In the genomic region with DNA sequence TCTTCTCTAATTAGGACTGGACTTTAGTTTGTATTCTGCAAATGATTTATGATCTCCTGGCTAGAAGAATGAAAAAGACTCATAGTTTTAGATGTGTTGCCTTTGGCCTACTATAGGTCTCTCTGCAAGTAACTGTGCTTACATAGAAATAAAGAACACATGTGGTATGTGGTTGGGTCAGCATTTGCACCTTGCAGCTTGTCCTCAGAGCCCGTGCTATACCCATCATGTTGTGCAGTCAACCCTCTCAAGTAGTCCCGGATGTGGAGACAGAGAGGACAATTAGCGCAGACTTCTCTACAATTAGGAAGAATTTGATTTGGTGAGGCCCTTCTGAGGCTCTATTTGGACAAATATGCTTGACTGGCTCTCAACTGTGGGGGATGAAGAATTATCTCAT, we compare ENCODE assay signal across 16 cellular contexts.
DNase-seq lines count a peak whose midpoint lies in the region; ATAC-seq and TF ChIP-seq lines count a peak whose summit lies in the region.
"Had no signal": no experiment of that assay in that cellular context is flagged by ENCODE, and none has a peak within 500 bp of the region (broad histone marks: within the 10 kb centered on the region; RNA-seq: fewer than 3 reads in every experiment).

No MANE protein-coding gene starts in this region.

- H3K27ac Mint-ChIP-seq in activated CD4-positive, alpha-beta T cell treated with anti-CD3 and anti-CD28 coated beads, Interleukin-2, amount 10 ng/mL, durations not matched to agents 24 days and 14 days: no peak overlapping the region
- H3K27ac Mint-ChIP-seq in activated CD4-positive, alpha-beta T cell treated with anti-CD3 and anti-CD28 coated beads, Interleukin-2, amount 10 ng/mL, durations not matched to agents 7 days and 5 days: no peak overlapping the region
- peak overlapping the region; percentile 16 to 46 for H3K27ac Mint-ChIP-seq in effector memory CD8-positive, alpha-beta T cell
- peak overlapping the region; percentile 66 to 75 for H3K27ac Mint-ChIP-seq in natural killer cell treated with Interleukin-12 subunit alpha and Interleukin-12 subunit beta and Interleukin-15 and Interleukin-18, amount 100 ng/mL, for 72 hours
- no peak overlapping the region for H3K27ac Mint-ChIP-seq in osteocyte (ENCODE audit: unreplicated experiment)
- H3K27ac Mint-ChIP-seq: B cell, HFFc6 had no signal

- no peaks in the 10 kb centered on the region for H3K27me3 Mint-ChIP-seq in activated CD4-positive, alpha-beta T cell treated with anti-CD3 and anti-CD28 coated beads, Interleukin-2, amount 10 ng/mL, durations not matched to agents 24 days and 14 days
- no peaks in the 10 kb centered on the region for H3K27me3 Mint-ChIP-seq in activated CD4-positive, alpha-beta T cell treated with anti-CD3 and anti-CD28 coated beads, Interleukin-2, amount 10 ng/mL, durations not matched to agents 7 days and 5 days
- no peaks in the 10 kb centered on the region for H3K27me3 Mint-ChIP-seq in effector memory CD8-positive, alpha-beta T cell
- no peaks in the 10 kb centered on the region for H3K27me3 Mint-ChIP-seq in natural killer cell treated with Interleukin-12 subunit alpha and Interleukin-12 subunit beta and Interleukin-15 and Interleukin-18, amount 100 ng/mL, for 72 hours
- no peaks in the 10 kb centered on the region for H3K27me3 Mint-ChIP-seq in osteocyte (ENCODE audit: unreplicated experiment)
- H3K27me3 Mint-ChIP-seq: B cell; CD4-positive, alpha-beta memory T cell had no signal

- no peak overlapping the region for H3K4me3 Mint-ChIP-seq in activated CD4-positive, alpha-beta T cell treated with anti-CD3 and anti-CD28 coated beads, Interleukin-2, amount 10 ng/mL, durations not matched to agents 24 days and 14 days
- no peak overlapping the region for H3K4me3 Mint-ChIP-seq in activated CD4-positive, alpha-beta T cell treated with anti-CD3 and anti-CD28 coated beads, Interleukin-2, amount 10 ng/mL, durations not matched to agents 7 days and 5 days
- no peak overlapping the region for H3K4me3 Mint-ChIP-seq in effector memory CD8-positive, alpha-beta T cell
- peak overlapping the region; percentile 60 for H3K4me3 Mint-ChIP-seq in natural killer cell treated with Interleukin-12 subunit alpha and Interleukin-12 subunit beta and Interleukin-15 and Interleukin-18, amount 100 ng/mL, for 72 hours
- no peak overlapping the region for H3K4me3 Mint-ChIP-seq in osteocyte (ENCODE audit: unreplicated experiment)
- H3K4me3 Mint-ChIP-seq: B cell, HFFc6 had no signal

- DNase-seq in activated CD4-positive, alpha-beta T cell treated with anti-CD3 and anti-CD28 coated beads, Interleukin-2, amount 10 ng/mL, durations not matched to agents 24 days and 14 days: peak; percentile 45
- DNase-seq in activated CD4-positive, alpha-beta T cell treated with anti-CD3 and anti-CD28 coated beads, Interleukin-2, amount 10 ng/mL, durations not matched to agents 7 days and 5 days: no peak
- no peak for DNase-seq in effector memory CD8-positive, alpha-beta T cell
- DNase-seq in natural killer cell treated with Interleukin-12 subunit alpha and Interleukin-12 subunit beta and Interleukin-15 and Interleukin-18, amount 100 ng/mL, for 72 hours (ENCODE audit: low spot score): no peak
- no peak for DNase-seq in prostate gland (ENCODE audit: low spot score)
- DNase-seq in osteocyte (ENCODE audit: extremely low spot score, unreplicated experiment): no peak
- DNase-seq in stimulated activated CD4-positive, alpha-beta T cell treated with anti-CD3 and anti-CD28 coated beads, Interleukin-4, amount 100 ng/mL, for 1 hour: no peak
- DNase-seq: ACHN; C1 segment of cervical spinal cord; CD4-positive, alpha-beta memory T cell; COR-L47; DMS153; HCEC 1CT; HFFc6 had no signal

- H3K27me3 ChIP-seq in prostate gland (replicated peaks; ENCODE audit: insufficient read depth): no peaks in the 10 kb centered on the region

- no peaks in the 10 kb centered on the region for H3K9me3 ChIP-seq in prostate gland

- 98% methylated on average over 3 of the region's 3 CpGs for WGBS in prostate gland

- H3K27ac ChIP-seq in prostate gland: no peak overlapping the region
- H3K27ac ChIP-seq: HL-60 had no signal

- peaks cover 15% of the 10 kb centered on the region for H3K4me1 Mint-ChIP-seq in activated CD4-positive, alpha-beta T cell treated with anti-CD3 and anti-CD28 coated beads, Interleukin-2, amount 10 ng/mL, durations not matched to agents 24 days and 14 days
- H3K4me1 Mint-ChIP-seq in activated CD4-positive, alpha-beta T cell treated with anti-CD3 and anti-CD28 coated beads, Interleukin-2, amount 10 ng/mL, durations not matched to agents 7 days and 5 days: peaks cover 16% of the 10 kb centered on the region
- peaks cover 13 to 22% of the 10 kb centered on the region in 2 donors for H3K4me1 Mint-ChIP-seq in effector memory CD8-positive, alpha-beta T cell (ENCODE audit: low read depth in 2 of 2)
- peaks cover 27 to 36% of the 10 kb centered on the region in 2 donors for H3K4me1 Mint-ChIP-seq in natural killer cell treated with Interleukin-12 subunit alpha and Interleukin-12 subunit beta and Interleukin-15 and Interleukin-18, amount 100 ng/mL, for 72 hours (ENCODE audit: low read depth in 2 of 2)
- no peaks in the 10 kb centered on the region for H3K4me1 Mint-ChIP-seq in osteocyte (ENCODE audit: unreplicated experiment)
- H3K4me1 Mint-ChIP-seq: B cell had no signal

- TF ChIP-seq POLR2A in prostate gland (IDR thresholded peaks at IDR 0.05): no peak

- H3K4me3 ChIP-seq in prostate gland: no peak overlapping the region

- peaks cover 12% of the 10 kb centered on the region for H3K36me3 Mint-ChIP-seq in activated CD4-positive, alpha-beta T cell treated with anti-CD3 and anti-CD28 coated beads, Interleukin-2, amount 10 ng/mL, durations not matched to agents 24 days and 14 days (ENCODE audit: low read depth)
- H3K36me3 Mint-ChIP-seq in activated CD4-positive, alpha-beta T cell treated with anti-CD3 and anti-CD28 coated beads, Interleukin-2, amount 10 ng/mL, durations not matched to agents 7 days and 5 days (ENCODE audit: low read depth): peaks cover 3% of the 10 kb centered on the region
- no peaks in the 10 kb centered on the region for H3K36me3 Mint-ChIP-seq in effector memory CD8-positive, alpha-beta T cell (ENCODE audit: insufficient read depth)
- no peaks in the 10 kb centered on the region for H3K36me3 Mint-ChIP-seq in natural killer cell treated with Interleukin-12 subunit alpha and Interleukin-12 subunit beta and Interleukin-15 and Interleukin-18, amount 100 ng/mL, for 72 hours
- no peaks in the 10 kb centered on the region for H3K36me3 Mint-ChIP-seq in osteocyte (ENCODE audit: unreplicated experiment)

- intact Hi-C loops in activated CD4-positive, alpha-beta T cell treated with anti-CD3 and anti-CD28 coated beads, Interleukin-2, amount 10 ng/mL, durations not matched to agents 24 days and 14 days (cut with micrococcal nuclease): no loop called here
- intact Hi-C loops in prostate gland (cut with DNase I): no loop called here

- no peaks in the 10 kb centered on the region for H3K4me1 ChIP-seq in prostate gland (replicated peaks)

- TF ChIP-seq CTCF in prostate gland (IDR thresholded peaks at IDR 0.05) (no peak), osteocyte (IDR thresholded peaks at IDR 0.05) (no peak)

- POLR2A ChIA-PET in activated CD4-positive, alpha-beta T cell treated with anti-CD3 and anti-CD28 coated beads, Interleukin-2, amount 10 ng/mL, durations not matched to agents 7 days and 5 days (lab: Charles Lee): no interaction called here

- ATAC-seq in effector memory CD8-positive, alpha-beta T cell (replicated peaks): peak; percentile 80
- peak; percentile 66 to 89 for ATAC-seq in natural killer cell treated with Interleukin-12 subunit alpha and Interleukin-12 subunit beta and Interleukin-15 and Interleukin-18, amount 100 ng/mL, for 72 hours

- H3K36me3 ChIP-seq in prostate gland: no peaks in the 10 kb centered on the region

- CTCF ChIA-PET in activated CD4-positive, alpha-beta T cell treated with anti-CD3 and anti-CD28 coated beads, Interleukin-2, amount 10 ng/mL, durations not matched to agents 7 days and 5 days (lab: Charles Lee): interaction anchor here (1.1 kb wide), 1 partner anchor 18 kb away, joined by 4 read pairs; no protein-coding TSS in a partner anchor

- peaks cover 21% of the 10 kb centered on the region for H3K9me3 Mint-ChIP-seq in activated CD4-positive, alpha-beta T cell treated with anti-CD3 and anti-CD28 coated beads, Interleukin-2, amount 10 ng/mL, durations not matched to agents 24 days and 14 days
- peaks cover 6% of the 10 kb centered on the region for H3K9me3 Mint-ChIP-seq in activated CD4-positive, alpha-beta T cell treated with anti-CD3 and anti-CD28 coated beads, Interleukin-2, amount 10 ng/mL, durations not matched to agents 7 days and 5 days
- peaks cover 0 to 2% of the 10 kb centered on the region in 2 donors for H3K9me3 Mint-ChIP-seq in effector memory CD8-positive, alpha-beta T cell
- H3K9me3 Mint-ChIP-seq in natural killer cell treated with Interleukin-12 subunit alpha and Interleukin-12 subunit beta and Interleukin-15 and Interleukin-18, amount 100 ng/mL, for 72 hours: no peaks in the 10 kb centered on the region
- no peaks in the 10 kb centered on the region for H3K9me3 Mint-ChIP-seq in osteocyte (ENCODE audit: unreplicated experiment)
- H3K9me3 Mint-ChIP-seq: CD4-positive, alpha-beta memory T cell; HFFc6 had no signal

Comparison
In these comparisons a context has a peak if more than half of its experiments do, and no peak if none do; other contexts are left out.
1. H3K27ac Mint-ChIP-seq: peak in effector memory CD8-positive, alpha-beta T cell (2 of 2) and natural killer cell treated with Interleukin-12 subunit alpha and Interleukin-12 subunit beta and Interleukin-15 and Interleukin-18, amount 100 ng/mL, for 72 hours (2 of 2); none in activated CD4-positive, alpha-beta T cell treated with anti-CD3 and anti-CD28 coated beads, Interleukin-2, amount 10 ng/mL, durations not matched to agents 24 days and 14 days (single experiment), activated CD4-positive, alpha-beta T cell treated with anti-CD3 and anti-CD28 coated beads, Interleukin-2, amount 10 ng/mL, durations not matched to agents 7 days and 5 days (single experiment) and osteocyte (single experiment).